Comparison of ENCODE assay signal across 30 cellular contexts in the genomic region with DNA sequence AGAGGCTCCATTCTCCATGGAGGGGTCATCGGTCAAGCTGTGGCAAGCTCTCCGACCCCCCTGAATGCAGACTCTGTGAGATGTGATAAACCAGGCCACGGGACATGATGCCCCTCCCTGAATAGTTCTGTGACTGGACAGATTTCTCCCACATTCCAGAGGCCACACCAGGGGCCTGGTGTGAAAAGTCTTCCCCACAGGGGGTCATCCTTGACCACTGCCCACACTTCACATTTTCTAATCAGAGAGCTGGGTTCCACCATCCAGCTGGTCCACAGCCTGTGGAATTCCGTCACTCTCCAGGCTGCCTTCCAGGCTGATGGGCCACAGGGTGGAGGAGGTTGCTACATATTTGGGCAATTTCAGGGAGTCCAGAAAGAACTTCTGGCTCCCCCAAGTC.
"Had no signal": no experiment of that assay in that cellular context is flagged by ENCODE, and none has a peak within 500 bp of the region (broad histone marks: within the 10 kb centered on the region; RNA-seq: fewer than 3 reads in every experiment).

No MANE protein-coding gene starts in this region.

- H3K27me3 ChIP-seq: adrenal gland, breast epithelium, ovary, stomach, suprapubic skin, transverse colon, vagina had no signal

- H3K9me3 Mint-ChIP-seq: activated T-cell treated with anti-CD3 and anti-CD28 coated beads, Interleukin-2, amount 50 U/mL, for 4 hours; activated T-helper 2 cell treated with anti-CD3 and anti-CD28 coated beads, Interferon-gamma antibody, Interleukin-2, Interleukin-4, amounts not matched to agents 10 μg/mL and 5 μg/mL and 100 μg/mL, durations not matched to agents 14 hours and 24 hours and 36 hours; naive thymus-derived CD4-positive, alpha-beta T cell; stimulated activated effector memory CD8-positive, alpha-beta T cell treated with anti-CD3 and anti-CD28 coated beads, Interleukin-12 subunit alpha, Interleukin-12 subunit beta, amount 100 ng/mL, for 72 hours; WTC11 had no signal

- ATAC-seq: activated CD4-positive, alpha-beta T cell treated with anti-CD3 and anti-CD28 coated beads for 36 hours; activated T-cell treated with anti-CD3 and anti-CD28 coated beads, Interleukin-2, amount 50 U/mL, for 4 hours; stimulated activated effector memory CD8-positive, alpha-beta T cell treated with anti-CD3 and anti-CD28 coated beads, Interleukin-12 subunit alpha, Interleukin-12 subunit beta, amount 100 ng/mL, for 72 hours; WTC11 had no signal

- H3K27ac ChIP-seq: adrenal gland, breast epithelium, ovary, prostate gland, skin epidermis, stomach, suprapubic skin, transverse colon, vagina had no signal

- H3K27ac Mint-ChIP-seq: activated CD4-positive, alpha-beta T cell treated with anti-CD3 and anti-CD28 coated beads for 36 hours; activated naive CD8-positive, alpha-beta T cell; activated T-helper 2 cell treated with anti-CD3 and anti-CD28 coated beads, Interferon-gamma antibody, Interleukin-2, Interleukin-4, amounts not matched to agents 10 μg/mL and 5 μg/mL and 100 μg/mL, durations not matched to agents 14 hours and 24 hours and 36 hours; naive thymus-derived CD4-positive, alpha-beta T cell; stimulated activated effector memory CD8-positive, alpha-beta T cell treated with anti-CD3 and anti-CD28 coated beads, Interleukin-12 subunit alpha, Interleukin-12 subunit beta, amount 100 ng/mL, for 72 hours; WTC11 had no signal

- H3K36me3 Mint-ChIP-seq: activated naive CD8-positive, alpha-beta T cell; naive thymus-derived CD4-positive, alpha-beta T cell; stimulated activated effector memory CD8-positive, alpha-beta T cell treated with anti-CD3 and anti-CD28 coated beads, Interleukin-12 subunit alpha, Interleukin-12 subunit beta, amount 100 ng/mL, for 72 hours; WTC11 had no signal

- H3K4me3 Mint-ChIP-seq: activated CD4-positive, alpha-beta T cell treated with anti-CD3 and anti-CD28 coated beads for 36 hours; activated naive CD8-positive, alpha-beta T cell; activated T-cell treated with anti-CD3 and anti-CD28 coated beads, Interleukin-2, amount 50 U/mL, for 4 hours; naive thymus-derived CD4-positive, alpha-beta T cell; stimulated activated effector memory CD8-positive, alpha-beta T cell treated with anti-CD3 and anti-CD28 coated beads, Interleukin-12 subunit alpha, Interleukin-12 subunit beta, amount 100 ng/mL, for 72 hours; WTC11 had no signal

- H3K4me1 Mint-ChIP-seq: activated CD4-positive, alpha-beta T cell treated with anti-CD3 and anti-CD28 coated beads for 36 hours; stimulated activated effector memory CD8-positive, alpha-beta T cell treated with anti-CD3 and anti-CD28 coated beads, Interleukin-12 subunit alpha, Interleukin-12 subunit beta, amount 100 ng/mL, for 72 hours had no signal

- H3K4me3 ChIP-seq: adrenal gland, breast epithelium, mucosa of descending colon, ovary, prostate gland, skin epidermis, stomach, suprapubic skin, transverse colon, vagina had no signal

- H3K9me3 ChIP-seq: adrenal gland, breast epithelium, mucosa of descending colon, ovary, prostate gland, stomach, suprapubic skin, transverse colon, vagina had no signal

- H3K4me1 ChIP-seq: adrenal gland, breast epithelium, prostate gland, transverse colon, vagina had no signal

- FAIRE-seq: astrocyte had no signal

- H3K36me3 ChIP-seq: adrenal gland, breast epithelium, ovary, prostate gland, stomach, suprapubic skin, transverse colon, vagina had no signal

- DNase-seq: activated CD4-positive, alpha-beta T cell treated with anti-CD3 and anti-CD28 coated beads for 36 hours; activated CD4-positive, alpha-beta T cell treated with anti-CD3 and anti-CD28 coated beads, Interleukin-2, amount 50 U/mL, for 4 hours; activated CD8-positive, alpha-beta memory T cell treated with anti-CD3 and anti-CD28 coated beads for 24 hours; activated CD8-positive, alpha-beta memory T cell treated with anti-CD3 and anti-CD28 coated beads, Interleukin-2, amount 50 U/mL, for 4 hours; activated naive CD4-positive, alpha-beta T cell; activated T-cell treated with anti-CD3 and anti-CD28 coated beads, Interleukin-2, amount 50 U/mL, for 4 hours; cerebellar nuclear complex; cortex of kidney; foreskin fibroblast; hippocampal formation; kidney glomerular epithelial cell; mesenchymal stem cell; mucosa of descending colon; naive thymus-derived CD4-positive, alpha-beta T cell; ovary; stimulated activated CD4-positive, alpha-beta T cell treated with anti-CD3 and anti-CD28 coated beads, Interleukin-2, amount 100 ng/mL, for 24 hours; stomach; T-helper 9 cell; transverse colon had no signal
